1 cellular context compared by ENCODE assay signal in the genomic region with DNA sequence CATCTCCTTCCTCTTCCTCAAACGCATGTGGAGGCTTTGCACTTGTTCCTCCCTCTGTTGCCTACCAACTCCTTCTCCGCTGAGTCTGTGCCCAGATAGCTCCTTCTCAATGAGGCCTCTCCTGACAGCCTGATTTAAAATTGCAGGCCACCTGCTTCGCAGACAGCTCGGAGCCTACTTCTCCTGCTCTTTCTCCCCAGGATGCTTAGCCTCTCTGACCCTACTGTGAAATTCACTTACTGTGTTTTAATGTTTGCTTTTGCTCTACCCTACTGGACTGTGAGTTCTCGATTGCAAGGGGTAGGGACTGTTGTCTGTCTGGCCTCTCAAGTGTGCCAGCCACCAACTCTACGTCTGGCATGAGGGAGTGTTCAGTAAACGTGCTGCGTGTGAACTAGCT.
TF ChIP-seq lines count a peak whose summit lies in the region.

No MANE protein-coding gene starts in this region.

TF ChIP-seq in WTC11, 78 proteins besides CTCF, POLR2A, EP300 and RAD21 (continued from another document):
- TF ChIP-seq, protein P1, sequence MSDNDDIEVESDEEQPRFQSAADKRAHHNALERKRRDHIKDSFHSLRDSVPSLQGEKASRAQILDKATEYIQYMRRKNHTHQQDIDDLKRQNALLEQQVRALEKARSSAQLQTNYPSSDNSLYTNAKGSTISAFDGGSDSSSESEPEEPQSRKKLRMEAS (CRISPR knock-in tag; IDR thresholded peaks at IDR 0.05), result no peak
- TF ChIP-seq OVOL2 (CRISPR knock-in tag; IDR thresholded peaks at IDR 0.05; ENCODE audit: borderline replicate concordance), result no peak
